Comparison of ENCODE assay signal across 9 cellular contexts in the genomic region with DNA sequence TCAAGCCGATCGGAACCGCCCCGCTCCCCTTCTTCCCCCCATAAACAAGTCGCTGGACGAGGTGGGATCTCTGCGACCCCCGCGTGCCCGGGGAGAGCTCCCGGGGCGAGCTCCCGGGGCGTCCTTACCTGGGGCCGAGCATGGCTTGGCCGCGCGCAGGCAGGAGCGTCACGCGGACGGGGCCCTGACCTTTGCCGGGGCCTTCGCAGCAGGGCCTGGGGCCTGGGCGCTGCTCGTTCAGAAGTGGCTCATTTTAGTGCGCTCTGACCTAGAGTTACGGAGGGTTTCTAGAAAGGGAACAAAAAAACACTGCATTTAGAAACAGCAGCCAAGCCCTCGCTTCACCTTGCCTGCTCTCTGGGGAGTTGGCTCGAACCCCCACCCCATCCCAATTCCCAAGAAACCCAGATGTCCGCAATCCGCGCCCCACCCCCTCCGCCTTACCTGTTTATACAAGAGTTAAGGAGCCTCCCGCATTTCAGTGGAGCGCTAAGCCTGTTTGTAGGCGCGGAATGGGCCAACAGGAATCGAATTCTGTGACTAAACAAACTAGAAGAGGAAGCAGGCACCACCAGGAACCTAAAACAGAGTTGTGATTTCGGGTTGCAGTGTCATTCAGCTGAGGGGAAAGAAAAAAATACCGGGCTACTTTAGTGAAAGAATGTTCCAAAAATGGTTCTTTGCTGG. TPM values are rescaled to one million over a fixed set of nuclear protein-coding genes. Genes with fewer than 3 reads are reported as not detected.
A peak's percentile ranks its signal among the peaks of the same experiment; 100 is the strongest.
DNase-seq lines count a peak whose midpoint lies in the region; ATAC-seq, FAIRE-seq and TF ChIP-seq lines count a peak whose summit lies in the region.
"Had no signal": no experiment of that assay in that cellular context is flagged by ENCODE, and none has a peak within 500 bp of the region (broad histone marks: within the 10 kb centered on the region; RNA-seq: fewer than 3 reads in every experiment).

No MANE protein-coding gene starts in this region.

- H3K36me3 ChIP-seq in GM12878 (ENCODE audit: control insufficient read depth in 2 of 2, insufficient read depth in 2 of 2, low read length in 1 of 2) = peaks cover 0 to 1% of the 10 kb centered on the region in 2 experiments; a peak in 3 of 4 replicates
- no peaks in the 10 kb centered on the region for H3K36me3 ChIP-seq in liver (ENCODE audit: control insufficient read depth in 4 of 4, insufficient read depth in 3 of 4, low read depth in 1 of 4, low read length in 3 of 4)
- H3K36me3 ChIP-seq in testis (ENCODE audit: low read depth, missing control alignments) = no peaks in the 10 kb centered on the region

- TF ChIP-seq POLR2A in GM12878 (IDR thresholded peaks at IDR 0.05; ENCODE audit: low read depth, low read length) = peak; percentile 80
- TF ChIP-seq POLR2A in testis (IDR thresholded peaks at IDR 0.05) = no peak

- peak overlapping the region; percentile 77 for H3K4me2 ChIP-seq in GM12878 (ENCODE audit: control insufficient read depth, insufficient read depth)

- DNase-seq in G401 (ENCODE audit: low spot score) (peak; percentile 25), GM20000 (ENCODE audit: low spot score) (peak; percentile 81), GM12878 (ENCODE audit: low read depth, low spot score) (peak; percentile 68), testis (peak; percentile 73), NCI-H1694 treated with DMSO at 0.1 percent for 48 hours (lab: John Stamatoyannopoulos, UW) (no peak), NCI-H1048 (lab: John Stamatoyannopoulos, UW) (no peak)

- peak overlapping the region; percentile 92 for H3K27ac ChIP-seq in GM12878 (ENCODE audit: control insufficient read depth, insufficient read depth)
- H3K27ac ChIP-seq in liver (ENCODE audit: low read depth in 1 of 2, low read length in 2 of 2) = peak overlapping the region; percentile 92 to 97
- peak overlapping the region; percentile 84 to 89 for H3K27ac ChIP-seq in testis

- peaks cover 8% of the 10 kb centered on the region for H3K4me1 ChIP-seq in GM12878 (ENCODE audit: control insufficient read depth, insufficient read depth, low read length)
- peaks cover 0 to 32% (median 11%) of the 10 kb centered on the region in 4 donors for H3K4me1 ChIP-seq in liver (ENCODE audit: control insufficient read depth in 4 of 4, insufficient read depth in 4 of 4, low read length in 3 of 4)
- H3K4me1 ChIP-seq in testis = peaks cover 5% of the 10 kb centered on the region

- CTCF ChIA-PET in GM12878 (lab: Yijun Ruan, JAX) = interaction anchor here (0.8 to 4.5 kb wide), 13 partner anchors 11 to 267 kb away, joined by 3 to 22 read pairs (median 4); no protein-coding TSS in a partner anchor

- H3K9me3 ChIP-seq in GM12878 (replicated peaks; ENCODE audit: control insufficient read depth, insufficient read depth, low read length) (no peaks in the 10 kb centered on the region), liver (ENCODE audit: control insufficient read depth in 4 of 4, low read length in 3 of 4) (no peaks in the 10 kb centered on the region), testis (no peaks in the 10 kb centered on the region)

- RAD21 ChIA-PET in GM12878 (lab: Charles Lee; ENCODE audit: unreplicated experiment) = interaction anchor here (0.7 to 8.5 kb wide), 14 partner anchors 8 to 544 kb away, joined by 3 to 82 read pairs (median 6); no protein-coding TSS in a partner anchor

- H4K20me1 ChIP-seq in GM12878 (ENCODE audit: control insufficient read depth, insufficient read depth) = no peaks in the 10 kb centered on the region

- peak overlapping the region; percentile 99 for H3K9ac ChIP-seq in GM12878 (ENCODE audit: control insufficient read depth, insufficient read depth, low read length)
- H3K9ac ChIP-seq in liver (ENCODE audit: low read depth in 1 of 2, low read length in 2 of 2) = peak overlapping the region; percentile 98 to 99

- TF ChIP-seq RAD21 in GM12878 (IDR thresholded peaks at IDR 0.05; ENCODE audit: insufficient read depth, low read depth, low read length) = peak; percentile 1; the same call in 1 of the 2 replicates
- TF ChIP-seq RAD21 in liver (IDR thresholded peaks at IDR 0.05) = no peak

- peak; percentile 51 for ATAC-seq in HG03571 (IDR thresholded peaks at IDR 0.05; ENCODE audit: unreplicated experiment)
- ATAC-seq in GM12878 = peak; percentile 69

- TF ChIP-seq CTCF in GM20000 (IDR thresholded peaks at IDR 0.05; ENCODE audit: extremely low read depth, missing control alignments) (no peak), GM12878 (IDR thresholded peaks at IDR 0.05 in 2 of 3, conservative IDR thresholded peaks at IDR 0.05 in 1 of 3; ENCODE audit: control insufficient read depth in 2 of 3, extremely low read depth in 1 of 3, insufficient read depth in 1 of 3, low read depth in 3 of 3, low read length in 3 of 3) (no peak), liver (IDR thresholded peaks at IDR 0.05; ENCODE audit: low read depth, low read length, missing input control) (no peak), testis (IDR thresholded peaks at IDR 0.05) (no peak)

- WGBS in GM12878 (ENCODE audit: insufficient coverage, insufficient replicate concordance, low lambda C conversion rate, missing lambda C conversion rate) = under 1% methylated on average over 41 of the region's 41 CpGs
- 13% methylated on average over 41 of the region's 41 CpGs for WGBS in liver
- WGBS in testis, 2 donors = 58% methylated on average over 32 to 41 of the region's 41 CpGs

- intact Hi-C loops in GM12878 (cut with micrococcal nuclease; ENCODE audit: unreplicated experiment) = loop anchor here (2.0 kb wide), 1 partner anchor 26 kb away; no protein-coding TSS in a partner anchor
- intact Hi-C loops in testis (cut with DNase I; ENCODE audit: low total_unique reads) = no loop called here

- H3K4me3 ChIP-seq in GM12878 (peak overlapping the region; percentile 94), liver (ENCODE audit: low read depth in 1 of 3, low read length in 3 of 3) (peak overlapping the region; percentile 74 to 94 (median 82)), testis (peak overlapping the region; percentile 62 to 76)

- peaks cover 54% of the 10 kb centered on the region for H3K79me2 ChIP-seq in GM12878 (ENCODE audit: control insufficient read depth, insufficient read depth, low read length)

- H3K27me3 ChIP-seq in GM12878 (replicated peaks in 1 of 2; ENCODE audit: control insufficient read depth in 2 of 2, insufficient read depth in 2 of 2, low read length in 1 of 2) (no peaks in the 10 kb centered on the region), liver (ENCODE audit: control insufficient read depth in 4 of 4, insufficient read depth in 4 of 4, low read length in 3 of 4) (no peaks in the 10 kb centered on the region), testis (no peaks in the 10 kb centered on the region)

- FAIRE-seq in GM12878 (lab: Jason Lieb, UNC) = peak; percentile 81

- SMC1A ChIA-PET in GM12878 (lab: Charles Lee; ENCODE audit: uncharacterized antibody, unreplicated experiment) = interaction anchor here (0.7 to 12.9 kb wide), 19 partner anchors 8 to 320 kb away, joined by 3 to 215 read pairs (median 6); no protein-coding TSS in a partner anchor

- TF ChIP-seq EP300 in GM12878 (IDR thresholded peaks at IDR 0.05; ENCODE audit: borderline replicate concordance in 1 of 2, control insufficient read depth in 1 of 2, low read depth in 2 of 2, low read length in 2 of 2) = 0 out of 4 replicates have a peak, but pooled peaks of 1 of the 2 experiments have one; percentile 8

- in situ Hi-C loops in G401 (cut with HindIII; ENCODE audit: low sequenced_read_pairs) = no loop called here
- in situ Hi-C loops in GM12878 (cut with MboI) = no loop called here

- POLR2A ChIA-PET in GM12878 (lab: Charles Lee) = interaction anchor here (0.6 to 7.0 kb wide), 10 partner anchors 9 to 423 kb away, joined by 3 to 80 read pairs (median 4); no protein-coding TSS in a partner anchor

- BruUV-seq in GM12878 (replicated peaks; lab: Mats Ljungman, UMichigan) = TSS peak; percentile 81

- H2AFZ ChIP-seq in GM12878 (ENCODE audit: control insufficient read depth, low read depth, low read length) = peak overlapping the region; percentile 73

TF ChIP-seq in GM12878, 131 proteins besides CTCF, POLR2A, EP300 and RAD21 (continues in another document):
- TF ChIP-seq KDM1A (IDR thresholded peaks at IDR 0.05; ENCODE audit: borderline replicate concordance) (no peak), SMAD1 (IDR thresholded peaks at IDR 0.05; ENCODE audit: low read depth, partially characterized antibody) (no peak), SMC3 (IDR thresholded peaks at IDR 0.05; ENCODE audit: borderline replicate concordance, low read length) (peak; percentile 10; the same call in 1 of the 2 replicates), FOXM1 (IDR thresholded peaks at IDR 0.05; ENCODE audit: low read depth, low read length) (no peak), SUPT20H (IDR thresholded peaks at IDR 0.05; ENCODE audit: borderline replicate concordance, control insufficient read depth, low read depth, low read length) (no peak), ZNF217 (IDR thresholded peaks at IDR 0.05) (no peak)

RNA-seq across cellular contexts. Expression of gene RBM47, which starts 0.8 kb away (rescaled TPM):
- total RNA-seq in G401 (2014; rRNA removed; shearing (Covaris generic)) = 25.4 and 49.7 TPM in 2 replicates
- 158 and 160 TPM in 2 replicates for total RNA-seq in GM12878 (2013; cell fraction: nucleolus; rRNA removed)
- 40.6 and 43.1 TPM in 2 replicates for total RNA-seq in GM12878 (2014; rRNA removed)
- total RNA-seq in GM12878 (2014; rRNA removed; fragmentation: Illumina TruSeq; extraction: Trizol) = 23.7 and 24.4 TPM in 2 replicates
- 43.0 and 45.0 TPM in 2 replicates for total RNA-seq in GM12878 (2021)
- polyA plus RNA-seq in GM12878 (2011; ENCODE audit: low read depth) = 12.4 TPM
- 21.8 and 23.6 TPM in 2 replicates for polyA plus RNA-seq in GM12878 (2011; rRNA removed)
- polyA plus RNA-seq in GM12878 (2011; cell fraction: cytosol; rRNA removed) = 25.9 and 36.2 TPM in 2 replicates
- polyA plus RNA-seq in GM12878 (2011; cell fraction: nucleus; rRNA removed) = 29.5 and 41.9 TPM in 2 replicates
- polyA plus RNA-seq in GM12878 (2012) = 12.3 and 16.9 TPM in 2 replicates
- 16.9 and 18.1 TPM in 2 replicates for polyA plus RNA-seq in GM12878 (2014; fragmentation: Illumina TruSeq; extraction: Trizol)
- 10 to 100 TPM in 1 of 2 experiments, 1 to 10 TPM in 1; 7.9 to 10.1 TPM for polyA plus RNA-seq in GM12878 (2014; fragmentation: Nextera tagmentation; extraction: Ambion mirVana)
- polyA plus RNA-seq in GM12878 (2014; rRNA removed) = 33.6 and 37.1 TPM in 2 replicates
- 10 to 100 TPM; 40.5 to 40.6 TPM for polyA plus RNA-seq in GM12878 (2016; fragmentation: Nextera tagmentation; extraction: Ambion mirVana)
- 32.3 and 53.0 TPM in 2 replicates for polyA minus RNA-seq in GM12878 (2011; rRNA and poly(A)+ RNA removed)
- polyA minus RNA-seq in GM12878 (2011; cell fraction: cytosol; rRNA and poly(A)+ RNA removed) = 22.3 and 26.3 TPM in 2 replicates
- polyA minus RNA-seq in GM12878 (2011; cell fraction: nucleus; rRNA and poly(A)+ RNA removed) = 31.8 and 53.8 TPM in 2 replicates
- 10 to 100 TPM; 24.7 to 81.2 TPM for total RNA-seq in liver
- polyA plus RNA-seq in liver = 10 to 100 TPM; 16.5 to 24.8 TPM
- 10 to 100 TPM; 51.7 to 95.1 TPM for total RNA-seq in testis
- 17.8 TPM for polyA plus RNA-seq in testis (ENCODE audit: insufficient read depth, low read depth, low replicate concordance)
- total RNA-seq: myocyte had no signal

Comparison
In these comparisons a context has a peak if more than half of its experiments do, and no peak if none do; other contexts are left out.
1. DNase-seq: peak in G401 (single experiment), GM20000 (single experiment), GM12878 (single experiment) and testis (single experiment); none in NCI-H1694 treated with DMSO at 0.1 percent for 48 hours (single experiment) and NCI-H1048 (single experiment).
2. Peak in every context shown above with its lines, with median percentiles within 50 percentile points of each other: H3K27ac ChIP-seq and H3K4me3 ChIP-seq.